ENCODE assay signal across 8 cellular contexts in genomic region chr13:75695908-75696307, GRCh38. TPM values are rescaled to one million over a fixed set of nuclear protein-coding genes. Genes with fewer than 3 reads are reported as not detected.
DNase-seq lines count a peak whose midpoint lies in the region; ATAC-seq and TF ChIP-seq lines count a peak whose summit lies in the region.
"Not testable (repeated sequence)": the region's sequence is repeated elsewhere in the genome, so short reads cannot be mapped to it uniquely, and the experiment has no call there.

No MANE protein-coding gene starts in this region.

- H3K9me2 ChIP-seq in MM.1S (replicated peaks; ENCODE audit: insufficient read depth, low read length) = not testable (repeated sequence)

- H3K9me3 Mint-ChIP-seq in Caco-2 (ENCODE audit: unreplicated experiment) = peaks cover 23% of the 10 kb centered on the region

- not testable (repeated sequence) for H3K36me3 ChIP-seq in Caco-2 (ENCODE audit: control insufficient read depth, insufficient read depth, low read length); MM.1S (replicated peaks; ENCODE audit: insufficient read depth, low read length); esophagus squamous epithelium

- H3K27ac ChIP-seq in MM.1S (ENCODE audit: low read length); esophagus squamous epithelium: not testable (repeated sequence)

- DNase-seq in Caco-2 (peak; percentile 76 to 81), MM.1S (peak; percentile 65), SIG-M5 treated with dmso at 0.1 percent for 504 hours (lab: John Stamatoyannopoulos, UW; ENCODE audit: unreplicated experiment) (peak; percentile 78), activated T-helper 1 cell treated with Interleukin-2 at 50 U/mL for 16 hours (ENCODE audit: low read depth) (peak; percentile 54), mucosa of gallbladder (ENCODE audit: low spot score) (peak; percentile 82)
- not testable (repeated sequence) for DNase-seq in esophagus squamous epithelium (lab: John Stamatoyannopoulos, UW)
- DNase-seq in stimulated activated CD8-positive, alpha-beta memory T cell treated with anti-CD3 and anti-CD28 coated beads, Interleukin-2, amount 100 ng/mL, for 1 hour (ENCODE audit: low read depth in 2 of 2) = peak; percentile 47 to 54

- WGBS in esophagus squamous epithelium, 2 donors = 22 to 23% methylated on average over 8 of the region's 8 CpGs

- H4K20me1 ChIP-seq in MM.1S (ENCODE audit: insufficient read depth, low read length) = not testable (repeated sequence)

- peaks cover 22% of the 10 kb centered on the region for H3K36me3 Mint-ChIP-seq in Caco-2 (ENCODE audit: insufficient read depth, unreplicated experiment)

- peak; percentile 89 to 90 for TF ChIP-seq CTCF in Caco-2 (IDR thresholded peaks at IDR 0.05; ENCODE audit: insufficient read depth in 1 of 2, low read depth in 1 of 2, low read length in 1 of 2, severe bottlenecking in 1 of 2, unreplicated experiment in 1 of 2)
- TF ChIP-seq CTCF in MM.1S (IDR thresholded peaks at IDR 0.05; ENCODE audit: low read length) = peak; percentile 73
- TF ChIP-seq CTCF in esophagus squamous epithelium (IDR thresholded peaks at IDR 0.05) = peak; percentile 95 to 99 (median 96)

- H3K4me3 ChIP-seq in Caco-2 (ENCODE audit: low read depth, low read length); MM.1S (ENCODE audit: low read length): not testable (repeated sequence)
- H3K4me3 ChIP-seq in esophagus squamous epithelium = peak overlapping the region in 1 of 4 donors; percentile 13

- H3K27me3 ChIP-seq in Caco-2 (replicated peaks; ENCODE audit: control insufficient read depth, insufficient read depth, low read length); MM.1S (replicated peaks; ENCODE audit: insufficient read depth, low read length); esophagus squamous epithelium: not testable (repeated sequence)

- not testable (repeated sequence) for H3K27ac Mint-ChIP-seq in Caco-2 (ENCODE audit: unreplicated experiment)

- CTCF ChIA-PET in Caco-2 (lab: Charles Lee) = interaction anchor here (0.6 to 2.7 kb wide), 18 partner anchors 8 to 740 kb away, joined by 3 to 26 read pairs (median 4); no protein-coding TSS in a partner anchor

- H3K27me3 Mint-ChIP-seq in Caco-2 (ENCODE audit: insufficient read depth, unreplicated experiment) = not testable (repeated sequence)

- H3K9ac ChIP-seq in MM.1S (ENCODE audit: low read length) = not testable (repeated sequence)

- not testable (repeated sequence) for BruUV-seq in Caco-2 (replicated peaks; lab: Mats Ljungman, UMichigan)

- intact Hi-C loops in Caco-2 (cut with micrococcal nuclease; ENCODE audit: unreplicated experiment) = loop anchor here (1.0 to 2.0 kb wide), 4 partner anchors 65 to 173 kb away; no protein-coding TSS in a partner anchor
- intact Hi-C loops in esophagus squamous epithelium (cut with DNase I) = loop anchor here (10.0 kb wide), 1 partner anchor 179 kb away; no protein-coding TSS in a partner anchor

- not testable (repeated sequence) for H3F3A ChIP-seq in MM.1S (ENCODE audit: insufficient read depth, low read length)

- H3K9me3 ChIP-seq in Caco-2; MM.1S (replicated peaks; ENCODE audit: insufficient read depth, low read length); esophagus squamous epithelium: not testable (repeated sequence)

- H2AFZ ChIP-seq in MM.1S (ENCODE audit: low read length) = not testable (repeated sequence)

- H3K4me1 Mint-ChIP-seq in Caco-2 (ENCODE audit: low read depth, unreplicated experiment) = peaks cover 21% of the 10 kb centered on the region

- TF ChIP-seq POLR2A in esophagus squamous epithelium (IDR thresholded peaks at IDR 0.05) = not testable (repeated sequence)

- peak; percentile 63 for ATAC-seq in GM21576 (IDR thresholded peaks at IDR 0.05; ENCODE audit: unreplicated experiment)

- H3K79me2 ChIP-seq in MM.1S (ENCODE audit: low read length) = not testable (repeated sequence)

- POLR2A ChIA-PET in Caco-2 (lab: Charles Lee) = interaction anchor here (1.3 kb wide), 1 partner anchor 97 kb away, joined by 3 read pairs; no protein-coding TSS in a partner anchor

- not testable (repeated sequence) for H3K4me3 Mint-ChIP-seq in Caco-2 (ENCODE audit: unreplicated experiment)

- H3K4me1 ChIP-seq in Caco-2 (peaks cover 21% of the 10 kb centered on the region), esophagus squamous epithelium (peaks cover 0 to 24% (median 4%) of the 10 kb centered on the region in 3 donors)
- H3K4me1 ChIP-seq in MM.1S (ENCODE audit: low read length) = not testable (repeated sequence)

- not testable (repeated sequence) for H3K4me2 ChIP-seq in MM.1S (ENCODE audit: low read depth, low read length)

RNA-seq across cellular contexts. Expression of gene LMO7, which starts 59.8 kb away (rescaled TPM):
- total RNA-seq in Caco-2 (2022) (209 and 230 TPM in 2 replicates), esophagus squamous epithelium (100 to 1,000 TPM in 3 of 4 donors, 10 to 100 TPM in 1; 87.0 to 293 (median 187) TPM), mucosa of gallbladder (124 TPM)
